Comparison of ENCODE assay signal across 20 cellular contexts in genomic region chr3:124352143-124352528, GRCh38.
DNase-seq lines count a peak whose midpoint lies in the region; ATAC-seq and TF ChIP-seq lines count a peak whose summit lies in the region.
"Had no signal": no experiment of that assay in that cellular context is flagged by ENCODE, and none has a peak within 500 bp of the region (broad histone marks: within the 10 kb centered on the region; RNA-seq: fewer than 3 reads in every experiment).

No MANE protein-coding gene starts in this region.

- H3K4me1 ChIP-seq in gastroesophageal sphincter (peaks cover 0 to 5% (median 0%) of the 10 kb centered on the region in 3 donors), mucosa of descending colon (ENCODE audit: low read depth) (no peaks in the 10 kb centered on the region), heart left ventricle (peaks cover 0 to 2% (median 0%) of the 10 kb centered on the region in 12 donors)
- H3K4me1 ChIP-seq: heart right ventricle, pancreas, right lobe of liver, thyroid gland had no signal

- TF ChIP-seq EP300 in gastroesophageal sphincter (IDR thresholded peaks at IDR 0.05) = no peak

- H3K27ac ChIP-seq in gastroesophageal sphincter (peak overlapping the region in 3 of 4 donors; percentile 33 to 75 (median 53)), heart left ventricle (no peak overlapping the region)
- H3K27ac ChIP-seq: heart right ventricle, pancreas, right lobe of liver, thyroid gland had no signal

- no peaks in the 10 kb centered on the region for H3K27me3 ChIP-seq in gastroesophageal sphincter
- no peaks in the 10 kb centered on the region for H3K27me3 ChIP-seq in heart left ventricle
- H3K27me3 ChIP-seq: heart right ventricle, pancreas, right lobe of liver, thyroid gland had no signal

- no peaks in the 10 kb centered on the region for H3K36me3 ChIP-seq in gastroesophageal sphincter
- H3K36me3 ChIP-seq in mucosa of descending colon (ENCODE audit: low read depth) = no peaks in the 10 kb centered on the region
- peaks cover 0 to 14% (median 0%) of the 10 kb centered on the region in 9 donors for H3K36me3 ChIP-seq in heart left ventricle
- H3K36me3 ChIP-seq: pancreas, right lobe of liver, thyroid gland had no signal

- TF ChIP-seq POLR2A in gastroesophageal sphincter (IDR thresholded peaks at IDR 0.05) (no peak), heart left ventricle (IDR thresholded peaks at IDR 0.05) (no peak)

- intact Hi-C loops in mucosa of descending colon (cut with DNase I, micrococcal nuclease) = loop anchor here (5.0 to 10.0 kb wide), 3 partner anchors 113 to 203 kb away; no protein-coding TSS in a partner anchor
- intact Hi-C loops in heart left ventricle (cut with DNase I) = loop anchor here in 8 of 10 donors (2.0 to 10.0 kb wide), 7 partner anchors 53 to 205 kb away; no protein-coding TSS in a partner anchor

- TF ChIP-seq CTCF in gastroesophageal sphincter (IDR thresholded peaks at IDR 0.05) (no peak), mucosa of descending colon (IDR thresholded peaks at IDR 0.05) (no peak), heart left ventricle (IDR thresholded peaks at IDR 0.05) (no peak)

- 90 to 91% methylated on average over 4 of the region's 4 CpGs for WGBS in gastroesophageal sphincter (ENCODE audit: low coverage in 1 of 2), 2 donors
- 92 to 95% (median 94%) methylated on average over 4 of the region's 4 CpGs for WGBS in heart left ventricle, 4 donors

- peak; percentile 17 for DNase-seq in DMS 273 treated with DMSO at 0.1 percent for 48 hours (lab: John Stamatoyannopoulos, UW)
- DNase-seq in NCI-H146 treated with DMSO at 0.1 percent for 48 hours (lab: John Stamatoyannopoulos, UW; ENCODE audit: unreplicated experiment) = peak; percentile 80
- peak; percentile 21 for DNase-seq in NCI-H774 (lab: John Stamatoyannopoulos, UW)
- no peak for DNase-seq in mucosa of descending colon
- DNase-seq in heart left ventricle = no peak
- no peak for DNase-seq in AG08395 (ENCODE audit: low spot score)
- DNase-seq: activated CD4-positive, CD25-positive, alpha-beta regulatory T cell; activated CD8-positive, alpha-beta T cell treated with anti-CD3 and anti-CD28 coated beads for 36 hours; activated T-cell treated with anti-CD3 and anti-CD28 coated beads, Interleukin-2, amount 50 U/mL, for 4 hours; aorta; cerebellar nuclear complex; effector memory CD8-positive, alpha-beta T cell; naive thymus-derived CD4-positive, alpha-beta T cell; right lobe of liver; stimulated activated naive CD4-positive, alpha-beta T cell had no signal

- H3K4me3 ChIP-seq in gastroesophageal sphincter = no peak overlapping the region
- H3K4me3 ChIP-seq in mucosa of descending colon = no peak overlapping the region
- H3K4me3 ChIP-seq in heart left ventricle = no peak overlapping the region
- H3K4me3 ChIP-seq: heart right ventricle, pancreas, right lobe of liver, thyroid gland had no signal

- H3K9me3 ChIP-seq in gastroesophageal sphincter (no peaks in the 10 kb centered on the region), mucosa of descending colon (no peaks in the 10 kb centered on the region), heart left ventricle (no peaks in the 10 kb centered on the region)
- H3K9me3 ChIP-seq: heart right ventricle, pancreas, right lobe of liver, thyroid gland had no signal

- ATAC-seq in gastroesophageal sphincter (no peak), mucosa of descending colon (no peak), GM21447 (IDR thresholded peaks at IDR 0.05; ENCODE audit: unreplicated experiment) (no peak), heart left ventricle (no peak)
- ATAC-seq: activated CD8-positive, alpha-beta T cell treated with anti-CD3 and anti-CD28 coated beads for 36 hours; activated T-cell treated with anti-CD3 and anti-CD28 coated beads, Interleukin-2, amount 50 U/mL, for 4 hours; effector memory CD8-positive, alpha-beta T cell; naive thymus-derived CD4-positive, alpha-beta T cell had no signal

Comparison
In these comparisons a context has a peak if more than half of its experiments do, and no peak if none do; other contexts are left out.
1. DNase-seq: peak in DMS 273 treated with DMSO at 0.1 percent for 48 hours (single experiment), NCI-H146 treated with DMSO at 0.1 percent for 48 hours (single experiment) and NCI-H774 (single experiment); none in mucosa of descending colon (0 of 3), heart left ventricle (0 of 5) and AG08395 (single experiment).
2. H3K27ac ChIP-seq: peak in gastroesophageal sphincter (3 of 4); none in heart left ventricle (0 of 12).